Comparison of ENCODE assay signal across 2 cellular contexts in the genomic region with DNA sequence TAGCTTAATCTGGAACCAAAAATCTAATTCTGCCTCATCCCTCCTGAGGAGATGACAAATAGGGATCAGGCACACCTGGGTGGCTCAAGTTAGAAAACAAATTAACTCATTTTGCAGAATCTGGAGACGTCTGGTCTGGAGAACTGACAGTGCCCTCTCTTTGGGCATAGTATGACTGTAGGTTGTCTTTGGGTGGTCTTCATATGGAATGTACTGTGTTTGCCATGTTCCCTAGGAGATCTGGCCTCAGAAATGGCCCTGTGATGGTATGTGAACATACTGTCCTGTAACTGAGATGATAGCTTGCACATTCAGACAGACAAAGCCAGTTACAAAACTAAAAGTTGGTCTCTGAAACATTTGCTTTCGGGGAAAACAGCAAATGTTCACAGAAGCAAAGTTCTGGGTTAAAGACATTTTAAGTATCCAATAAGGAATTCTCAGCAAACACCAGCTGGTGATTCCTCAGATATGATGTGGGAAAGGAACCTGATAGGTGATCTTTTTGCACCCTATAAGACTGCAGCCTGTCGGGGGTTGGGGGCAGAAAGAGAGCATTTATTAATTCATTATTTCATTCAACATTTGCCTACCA.
TF ChIP-seq lines count a peak whose summit lies in the region.

No MANE protein-coding gene starts in this region.

TF ChIP-seq in IMR-90, 13 proteins besides CTCF, POLR2A, EP300 and RAD21:
- no peak for TF ChIP-seq CHD1 (IDR thresholded peaks at IDR 0.05; ENCODE audit: low read depth, low read length)
- no peak for TF ChIP-seq NFE2L2 (IDR thresholded peaks at IDR 0.05; ENCODE audit: low read depth, low read length)
- TF ChIP-seq BHLHE40 (IDR thresholded peaks at IDR 0.05; ENCODE audit: low read depth, low read length), result no peak
- TF ChIP-seq SMC3 (IDR thresholded peaks at IDR 0.05; ENCODE audit: low read depth, low read length), result no peak
- TF ChIP-seq MAFK (IDR thresholded peaks at IDR 0.05; ENCODE audit: low read depth, low read length), result no peak
- no peak for TF ChIP-seq RCOR1 (IDR thresholded peaks at IDR 0.05; ENCODE audit: insufficient replicate concordance, low read length)
- TF ChIP-seq, protein P1, sequence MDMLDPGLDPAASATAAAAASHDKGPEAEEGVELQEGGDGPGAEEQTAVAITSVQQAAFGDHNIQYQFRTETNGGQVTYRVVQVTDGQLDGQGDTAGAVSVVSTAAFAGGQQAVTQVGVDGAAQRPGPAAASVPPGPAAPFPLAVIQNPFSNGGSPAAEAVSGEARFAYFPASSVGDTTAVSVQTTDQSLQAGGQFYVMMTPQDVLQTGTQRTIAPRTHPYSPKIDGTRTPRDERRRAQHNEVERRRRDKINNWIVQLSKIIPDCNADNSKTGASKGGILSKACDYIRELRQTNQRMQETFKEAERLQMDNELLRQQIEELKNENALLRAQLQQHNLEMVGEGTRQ (IDR thresholded peaks at IDR 0.05; ENCODE audit: low read depth, low read length), result no peak
- no peak for TF ChIP-seq FOS (IDR thresholded peaks at IDR 0.05; ENCODE audit: low read depth, low read length)
- TF ChIP-seq MXI1 (IDR thresholded peaks at IDR 0.05; ENCODE audit: borderline replicate concordance, low read depth, low read length), result no peak
- TF ChIP-seq RFX5 (IDR thresholded peaks at IDR 0.05; ENCODE audit: low read depth, low read length), result no peak
- TF ChIP-seq CEBPB (IDR thresholded peaks at IDR 0.05; ENCODE audit: low read depth, low read length), result no peak
- TF ChIP-seq, protein P2, sequence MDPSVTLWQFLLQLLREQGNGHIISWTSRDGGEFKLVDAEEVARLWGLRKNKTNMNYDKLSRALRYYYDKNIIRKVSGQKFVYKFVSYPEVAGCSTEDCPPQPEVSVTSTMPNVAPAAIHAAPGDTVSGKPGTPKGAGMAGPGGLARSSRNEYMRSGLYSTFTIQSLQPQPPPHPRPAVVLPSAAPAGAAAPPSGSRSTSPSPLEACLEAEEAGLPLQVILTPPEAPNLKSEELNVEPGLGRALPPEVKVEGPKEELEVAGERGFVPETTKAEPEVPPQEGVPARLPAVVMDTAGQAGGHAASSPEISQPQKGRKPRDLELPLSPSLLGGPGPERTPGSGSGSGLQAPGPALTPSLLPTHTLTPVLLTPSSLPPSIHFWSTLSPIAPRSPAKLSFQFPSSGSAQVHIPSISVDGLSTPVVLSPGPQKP (IDR thresholded peaks at IDR 0.05; ENCODE audit: borderline replicate concordance, low read depth, low read length), result no peak
- no peak for TF ChIP-seq MAZ (IDR thresholded peaks at IDR 0.05; ENCODE audit: borderline replicate concordance, low read depth, low read length)

TF ChIP-seq in GM12891, 5 proteins besides CTCF, POLR2A, EP300 and RAD21:
- TF ChIP-seq SPI1 (IDR thresholded peaks at IDR 0.05; ENCODE audit: low read depth, low read length) (no peak), TAF1 (IDR thresholded peaks at IDR 0.05; ENCODE audit: low read depth, low read length) (no peak), POU2F2 (IDR thresholded peaks at IDR 0.05; ENCODE audit: low read depth, low read length) (no peak), PAX5 (IDR thresholded peaks at IDR 0.05; ENCODE audit: insufficient read depth, low read length, severe bottlenecking) (no peak), POLR2AphosphoS5 (IDR thresholded peaks at IDR 0.05; ENCODE audit: low read depth, low read length) (no peak)
